ENCODE assay signal across 24 cellular contexts in genomic region chr1:223425550-223425949, GRCh38. TPM values are rescaled to one million over a fixed set of nuclear protein-coding genes. Genes with fewer than 3 reads are reported as not detected.
"Had no signal": no experiment of that assay in that cellular context is flagged by ENCODE, and none has a peak within 500 bp of the region (broad histone marks: within the 10 kb centered on the region; RNA-seq: fewer than 3 reads in every experiment).

No MANE protein-coding gene starts in this region.

- DNase-seq: activated CD4-positive, alpha-beta T cell treated with anti-CD3 and anti-CD28 coated beads, Interleukin-2, amount 10 ng/mL, durations not matched to agents 24 days and 14 days; activated CD8-positive, alpha-beta T cell treated with anti-CD3 and anti-CD28 coated beads, Interleukin-2, amount 10 ng/mL, durations not matched to agents 7 days and 5 days; activated naive CD4-positive, alpha-beta T cell treated with anti-CD3 and anti-CD28 coated beads for 36 hours; activated T-cell treated with anti-CD3 and anti-CD28 coated beads, Interleukin-2, amount 50 U/mL, for 4 hours; central memory CD4-positive, alpha-beta T cell; heart right ventricle; left ventricle myocardium inferior; naive thymus-derived CD4-positive, alpha-beta T cell; ovary; sigmoid colon; spleen; stimulated activated naive B cell treated with anti-CD40 and anti-IgM and Interleukin-4, amounts not matched to agents 10 μg/mL and 1 μg/mL and 100 μg/mL, for 72 hours; T-helper 1 cell; T-helper 9 cell had no signal

- H3K4me3 ChIP-seq: heart right ventricle, left ventricle myocardium inferior, ovary, sigmoid colon, spleen, tibial nerve, vagina had no signal

- H3K4me1 ChIP-seq: spleen, tibial nerve had no signal

- H3K4me3 Mint-ChIP-seq: activated CD4-positive, alpha-beta T cell treated with anti-CD3 and anti-CD28 coated beads, Interleukin-2, amount 10 ng/mL, durations not matched to agents 24 days and 14 days; activated CD8-positive, alpha-beta T cell treated with anti-CD3 and anti-CD28 coated beads, Interleukin-2, amount 10 ng/mL, durations not matched to agents 7 days and 5 days; activated naive CD4-positive, alpha-beta T cell treated with anti-CD3 and anti-CD28 coated beads for 36 hours; activated T-cell treated with anti-CD3 and anti-CD28 coated beads, Interleukin-2, amount 50 U/mL, for 4 hours; brain; memory B cell; naive thymus-derived CD4-positive, alpha-beta T cell; stimulated activated naive B cell treated with anti-CD40 and anti-IgM and Interleukin-4, amounts not matched to agents 10 μg/mL and 1 μg/mL and 100 μg/mL, for 72 hours had no signal

- H3K27ac ChIP-seq: heart right ventricle, left ventricle myocardium inferior, ovary, sigmoid colon, spleen, tibial nerve, vagina had no signal

- H3K9me3 ChIP-seq: ovary, sigmoid colon, vagina had no signal

- H3K27ac Mint-ChIP-seq: activated CD4-positive, alpha-beta T cell treated with anti-CD3 and anti-CD28 coated beads, Interleukin-2, amount 10 ng/mL, durations not matched to agents 24 days and 14 days; activated CD8-positive, alpha-beta T cell treated with anti-CD3 and anti-CD28 coated beads, Interleukin-2, amount 10 ng/mL, durations not matched to agents 7 days and 5 days; activated naive CD4-positive, alpha-beta T cell treated with anti-CD3 and anti-CD28 coated beads for 36 hours; brain; memory B cell; stimulated activated naive B cell treated with anti-CD40 and anti-IgM and Interleukin-4, amounts not matched to agents 10 μg/mL and 1 μg/mL and 100 μg/mL, for 72 hours had no signal

- H3K36me3 ChIP-seq: heart right ventricle, left ventricle myocardium inferior, ovary, sigmoid colon, spleen, tibial nerve, vagina had no signal

- FAIRE-seq: colon had no signal

- H3K9me3 Mint-ChIP-seq: activated CD4-positive, alpha-beta T cell treated with anti-CD3 and anti-CD28 coated beads, Interleukin-2, amount 10 ng/mL, durations not matched to agents 24 days and 14 days had no signal

- ATAC-seq: activated CD8-positive, alpha-beta T cell treated with anti-CD3 and anti-CD28 coated beads, Interleukin-2, amount 10 ng/mL, durations not matched to agents 7 days and 5 days; activated T-cell treated with anti-CD3 and anti-CD28 coated beads, Interleukin-2, amount 50 U/mL, for 4 hours; naive thymus-derived CD4-positive, alpha-beta T cell; stimulated activated naive B cell treated with anti-CD40 and anti-IgM and Interleukin-4, amounts not matched to agents 10 μg/mL and 1 μg/mL and 100 μg/mL, for 72 hours had no signal

- H3K27me3 ChIP-seq: ovary, sigmoid colon, tibial nerve, vagina had no signal

- H3K36me3 Mint-ChIP-seq: brain; memory B cell; stimulated activated naive B cell treated with anti-CD40 and anti-IgM and Interleukin-4, amounts not matched to agents 10 μg/mL and 1 μg/mL and 100 μg/mL, for 72 hours had no signal

- H3K4me1 Mint-ChIP-seq: activated CD4-positive, alpha-beta T cell treated with anti-CD3 and anti-CD28 coated beads, Interleukin-2, amount 10 ng/mL, durations not matched to agents 24 days and 14 days; memory B cell; stimulated activated naive B cell treated with anti-CD40 and anti-IgM and Interleukin-4, amounts not matched to agents 10 μg/mL and 1 μg/mL and 100 μg/mL, for 72 hours had no signal

RNA-seq across cellular contexts. Expression of gene CCDC185, which starts 32.3 kb away (rescaled TPM):
- total RNA-seq: activated CD4-positive, alpha-beta T cell treated with anti-CD3 and anti-CD28 coated beads, Interleukin-2, amount 10 ng/mL, durations not matched to agents 24 days and 14 days; activated CD8-positive, alpha-beta T cell treated with anti-CD3 and anti-CD28 coated beads, Interleukin-2, amount 10 ng/mL, durations not matched to agents 7 days and 5 days; activated naive CD4-positive, alpha-beta T cell treated with anti-CD3 and anti-CD28 coated beads for 36 hours; activated T-cell treated with anti-CD3 and anti-CD28 coated beads, Interleukin-2, amount 50 U/mL, for 4 hours; epithelial cell of proximal tubule; heart right ventricle; kidney epithelial cell; left ventricle myocardium inferior; mucosa of gallbladder; naive thymus-derived CD4-positive, alpha-beta T cell; ovary; pulmonary artery endothelial cell; sigmoid colon; spleen; subcutaneous adipose tissue; tibial nerve; vagina had no signal
